ENCODE assay signal across 15 cellular contexts in genomic region chr5:90227688-90228087, GRCh38.
"Had no signal": no experiment of that assay in that cellular context is flagged by ENCODE, and none has a peak within 500 bp of the region (broad histone marks: within the 10 kb centered on the region; RNA-seq: fewer than 3 reads in every experiment).

No MANE protein-coding gene starts in this region.

- H3K27me3 ChIP-seq: breast epithelium, gastroesophageal sphincter, ovary had no signal

- H3K4me3 ChIP-seq: breast epithelium, gastroesophageal sphincter, ovary had no signal

- H3K36me3 Mint-ChIP-seq: activated naive CD4-positive, alpha-beta T cell treated with anti-CD3 and anti-CD28 coated beads, Interleukin-2, amount 10 ng/mL, durations not matched to agents 7 days and 5 days had no signal

- H3K4me3 Mint-ChIP-seq: activated B cell treated with CpG ODN at 0.5 μM for 24 hours; activated CD4-positive, alpha-beta T cell treated with anti-CD3 and anti-CD28 coated beads, Interleukin-2, amount 10 ng/mL, durations not matched to agents 24 days and 14 days; activated naive CD4-positive, alpha-beta T cell treated with anti-CD3 and anti-CD28 coated beads, Interleukin-2, amount 10 ng/mL, durations not matched to agents 7 days and 5 days; nephron; stimulated activated naive CD8-positive, alpha-beta T cell treated with anti-CD3 and anti-CD28 coated beads, Interleukin-15, amount 100 ng/mL, for 72 hours; T-helper 1 cell treated with Interleukin-12 subunit alpha and Interleukin-12 subunit beta and Interleukin-4 antibody, amounts not matched to agents 30 μg/mL and 1 μg/mL, for 36 hours had no signal

- H3K9me3 ChIP-seq: breast epithelium, gastroesophageal sphincter, ovary had no signal

- H3K9me3 Mint-ChIP-seq: activated B cell treated with CpG ODN at 0.5 μM for 24 hours; activated CD4-positive, alpha-beta T cell treated with anti-CD3 and anti-CD28 coated beads, Interleukin-2, amount 10 ng/mL, durations not matched to agents 24 days and 14 days; activated naive CD4-positive, alpha-beta T cell treated with anti-CD3 and anti-CD28 coated beads, Interleukin-2, amount 10 ng/mL, durations not matched to agents 7 days and 5 days; activated T-helper 2 cell treated with anti-CD3 and anti-CD28 coated beads, Interferon-gamma antibody, Interleukin-2, Interleukin-4, amounts not matched to agents 10 μg/mL and 5 μg/mL and 100 μg/mL, durations not matched to agents 14 hours and 24 hours and 36 hours; nephron; stimulated activated naive CD8-positive, alpha-beta T cell treated with anti-CD3 and anti-CD28 coated beads, Interleukin-15, amount 100 ng/mL, for 72 hours; T-helper 1 cell treated with Interleukin-12 subunit alpha and Interleukin-12 subunit beta and Interleukin-4 antibody, amounts not matched to agents 30 μg/mL and 1 μg/mL, for 36 hours had no signal

- H3K4me1 ChIP-seq: breast epithelium had no signal

- H3K27me3 Mint-ChIP-seq: activated CD4-positive, alpha-beta T cell treated with anti-CD3 and anti-CD28 coated beads, Interleukin-2, amount 10 ng/mL, durations not matched to agents 24 days and 14 days; activated naive CD4-positive, alpha-beta T cell treated with anti-CD3 and anti-CD28 coated beads, Interleukin-2, amount 10 ng/mL, durations not matched to agents 7 days and 5 days; stimulated activated naive CD8-positive, alpha-beta T cell treated with anti-CD3 and anti-CD28 coated beads, Interleukin-15, amount 100 ng/mL, for 72 hours had no signal

- H3K27ac ChIP-seq: breast epithelium, gastroesophageal sphincter, ovary had no signal

- H3K36me3 ChIP-seq: breast epithelium, gastroesophageal sphincter, ovary had no signal

- H3K27ac Mint-ChIP-seq: activated B cell treated with CpG ODN at 0.5 μM for 24 hours; activated CD4-positive, alpha-beta T cell treated with anti-CD3 and anti-CD28 coated beads, Interleukin-2, amount 10 ng/mL, durations not matched to agents 24 days and 14 days; activated naive CD4-positive, alpha-beta T cell treated with anti-CD3 and anti-CD28 coated beads, Interleukin-2, amount 10 ng/mL, durations not matched to agents 7 days and 5 days; activated T-helper 2 cell treated with anti-CD3 and anti-CD28 coated beads, Interferon-gamma antibody, Interleukin-2, Interleukin-4, amounts not matched to agents 10 μg/mL and 5 μg/mL and 100 μg/mL, durations not matched to agents 14 hours and 24 hours and 36 hours; stimulated activated naive CD8-positive, alpha-beta T cell treated with anti-CD3 and anti-CD28 coated beads, Interleukin-15, amount 100 ng/mL, for 72 hours; T-helper 1 cell treated with Interleukin-12 subunit alpha and Interleukin-12 subunit beta and Interleukin-4 antibody, amounts not matched to agents 30 μg/mL and 1 μg/mL, for 36 hours had no signal

- DNase-seq: activated B cell treated with CpG ODN at 0.5 μM for 24 hours; activated CD4-positive, alpha-beta T cell treated with anti-CD3 and anti-CD28 coated beads, Interleukin-2, amount 10 ng/mL, durations not matched to agents 24 days and 14 days; activated naive CD4-positive, alpha-beta T cell treated with anti-CD3 and anti-CD28 coated beads, Interleukin-2, amount 10 ng/mL, durations not matched to agents 7 days and 5 days; activated T-cell treated with anti-CD3 and anti-CD28 coated beads for 4 hours; amniotic stem cell; effector CD4-positive, alpha-beta T cell; ovary; stimulated activated CD4-positive, alpha-beta T cell treated with anti-CD3 and anti-CD28 coated beads, Interleukin-15, amount 100 ng/mL, for 24 hours; stimulated activated CD4-positive, alpha-beta T cell treated with anti-CD3 and anti-CD28 coated beads, Interleukin-4, amount 100 ng/mL, for 24 hours; stimulated activated naive CD8-positive, alpha-beta T cell treated with anti-CD3 and anti-CD28 coated beads, Interleukin-15, amount 100 ng/mL, for 72 hours had no signal

- H3K4me1 Mint-ChIP-seq: activated B cell treated with CpG ODN at 0.5 μM for 24 hours; activated CD4-positive, alpha-beta T cell treated with anti-CD3 and anti-CD28 coated beads, Interleukin-2, amount 10 ng/mL, durations not matched to agents 24 days and 14 days; activated naive CD4-positive, alpha-beta T cell treated with anti-CD3 and anti-CD28 coated beads, Interleukin-2, amount 10 ng/mL, durations not matched to agents 7 days and 5 days; stimulated activated naive CD8-positive, alpha-beta T cell treated with anti-CD3 and anti-CD28 coated beads, Interleukin-15, amount 100 ng/mL, for 72 hours had no signal

- ATAC-seq: gastroesophageal sphincter; stimulated activated naive CD8-positive, alpha-beta T cell treated with anti-CD3 and anti-CD28 coated beads, Interleukin-15, amount 100 ng/mL, for 72 hours had no signal
